Comparison of ENCODE assay signal across 16 cellular contexts in genomic region chr1:111719561-111720239, GRCh38. TPM values are rescaled to one million over a fixed set of nuclear protein-coding genes. Genes with fewer than 3 reads are reported as not detected.
A peak's percentile ranks its signal among the peaks of the same experiment; 100 is the strongest.
DNase-seq lines count a peak whose midpoint lies in the region; ATAC-seq and TF ChIP-seq lines count a peak whose summit lies in the region.
"Had no signal": no experiment of that assay in that cellular context is flagged by ENCODE, and none has a peak within 500 bp of the region (broad histone marks: within the 10 kb centered on the region; RNA-seq: fewer than 3 reads in every experiment).

No MANE protein-coding gene starts in this region.

- H3K4me3 ChIP-seq in left lung: no peak overlapping the region
- H3K4me3 ChIP-seq in stomach: no peak overlapping the region

- no peak for TF ChIP-seq EP300 in stomach (IDR thresholded peaks at IDR 0.05)

- 43 to 63% (median 57%) methylated on average over 4 of the region's 4 CpGs for WGBS in stomach, 5 donors

- no peaks in the 10 kb centered on the region for H3K9me3 ChIP-seq in left lung
- no peaks in the 10 kb centered on the region for H3K9me3 ChIP-seq in stomach

- H3K27ac Mint-ChIP-seq in chondrocyte (ENCODE audit: unreplicated experiment): peak overlapping the region; percentile 2
- H3K27ac Mint-ChIP-seq: activated CD8-positive, alpha-beta T cell treated with anti-CD3 and anti-CD28 coated beads for 36 hours; activated naive CD4-positive, alpha-beta T cell treated with anti-CD3 and anti-CD28 coated beads, Interleukin-2, amount 50 U/mL, for 24 hours; progenitor cell of endocrine pancreas had no signal

- no peaks in the 10 kb centered on the region for H3K27me3 Mint-ChIP-seq in chondrocyte (ENCODE audit: low read depth)
- H3K27me3 Mint-ChIP-seq: activated CD8-positive, alpha-beta T cell treated with anti-CD3 and anti-CD28 coated beads for 36 hours; activated naive CD4-positive, alpha-beta T cell treated with anti-CD3 and anti-CD28 coated beads, Interleukin-2, amount 50 U/mL, for 24 hours; progenitor cell of endocrine pancreas; stimulated activated naive CD8-positive, alpha-beta T cell treated with anti-CD3 and anti-CD28 coated beads, Interleukin-15, amount 100 ng/mL, for 72 hours had no signal

- ATAC-seq in left lung: peak; percentile 6
- ATAC-seq: activated CD8-positive, alpha-beta T cell treated with anti-CD3 and anti-CD28 coated beads for 36 hours had no signal

- H3K36me3 ChIP-seq in left lung: peaks cover 0 to 17% of the 10 kb centered on the region in 2 donors
- H3K36me3 ChIP-seq in stomach: peaks cover 0 to 17% (median 5%) of the 10 kb centered on the region in 4 donors

- peak; percentile 66 for DNase-seq in DMS 273 (lab: John Stamatoyannopoulos, UW; ENCODE audit: unreplicated experiment)
- no peak for DNase-seq in DMS 273 treated with DMSO at 0.1 percent for 48 hours (lab: John Stamatoyannopoulos, UW)
- DNase-seq in chondrocyte (ENCODE audit: low spot score): no peak
- DNase-seq in left lung: no peak
- no peak for DNase-seq in stomach
- no peak for DNase-seq in NOMO-1 (lab: John Stamatoyannopoulos, UW; ENCODE audit: unreplicated experiment in 2 of 2)
- DNase-seq in NCI-H1436 (lab: John Stamatoyannopoulos, UW): no peak
- DNase-seq in NCI-H1092 (lab: John Stamatoyannopoulos, UW): no peak
- DNase-seq: activated CD8-positive, alpha-beta T cell treated with anti-CD3 and anti-CD28 coated beads for 36 hours; KG1; NCI-H146; NCI-H526; stimulated activated naive CD8-positive, alpha-beta T cell treated with anti-CD3 and anti-CD28 coated beads, Interleukin-15, amount 100 ng/mL, for 72 hours had no signal

- peaks cover 4% of the 10 kb centered on the region for H3K36me3 Mint-ChIP-seq in chondrocyte (ENCODE audit: low read depth)

- TF ChIP-seq CTCF in chondrocyte (IDR thresholded peaks at IDR 0.05) (no peak), left lung (IDR thresholded peaks at IDR 0.05) (no peak), stomach (IDR thresholded peaks at IDR 0.05) (no peak)

- H3K27me3 ChIP-seq in left lung (no peaks in the 10 kb centered on the region), stomach (no peaks in the 10 kb centered on the region)

- H3K4me3 Mint-ChIP-seq in chondrocyte (ENCODE audit: unreplicated experiment): no peak overlapping the region
- H3K4me3 Mint-ChIP-seq: activated CD8-positive, alpha-beta T cell treated with anti-CD3 and anti-CD28 coated beads for 36 hours; activated naive CD4-positive, alpha-beta T cell treated with anti-CD3 and anti-CD28 coated beads, Interleukin-2, amount 50 U/mL, for 24 hours; stimulated activated naive CD8-positive, alpha-beta T cell treated with anti-CD3 and anti-CD28 coated beads, Interleukin-15, amount 100 ng/mL, for 72 hours had no signal

- intact Hi-C loops in left lung (cut with DNase I): no loop called here
- intact Hi-C loops in stomach (cut with DNase I; ENCODE audit: low total_unique reads): loop anchor here (10.0 kb wide), 1 partner anchor 45 kb away; no protein-coding TSS in a partner anchor

- H3K9me3 Mint-ChIP-seq in chondrocyte (ENCODE audit: low read depth): no peaks in the 10 kb centered on the region
- H3K9me3 Mint-ChIP-seq: activated CD8-positive, alpha-beta T cell treated with anti-CD3 and anti-CD28 coated beads for 36 hours; activated naive CD4-positive, alpha-beta T cell treated with anti-CD3 and anti-CD28 coated beads, Interleukin-2, amount 50 U/mL, for 24 hours; stimulated activated naive CD8-positive, alpha-beta T cell treated with anti-CD3 and anti-CD28 coated beads, Interleukin-15, amount 100 ng/mL, for 72 hours had no signal

- H3K4me1 Mint-ChIP-seq in chondrocyte (ENCODE audit: low read depth): peaks cover 18% of the 10 kb centered on the region

- H3K4me1 ChIP-seq in left lung (peaks cover 12 to 47% of the 10 kb centered on the region in 2 donors), stomach (peaks cover 7 to 55% (median 37%) of the 10 kb centered on the region in 4 donors)

- no peak for TF ChIP-seq POLR2A in stomach (IDR thresholded peaks at IDR 0.05)

- H3K27ac ChIP-seq in left lung: peak overlapping the region; percentile 65 to 85
- peak overlapping the region in 4 of 5 donors; percentile 22 to 56 (median 56) for H3K27ac ChIP-seq in stomach
- H3K27ac ChIP-seq: 22Rv1 had no signal

RNA-seq across cellular contexts. Expression of gene INKA2, which starts 19.5 kb away (rescaled TPM):
- 2.8 to 5.4 TPM (median 3.6 TPM) in 3 replicates for total RNA-seq in chondrocyte
- total RNA-seq in left lung: 10 to 100 TPM in 1 of 2 donors, 1 to 10 TPM in 1; 7.2 to 13.8 TPM
- 1 to 10 TPM; 1.0 to 4.7 (median 3.2) TPM for total RNA-seq in stomach
- 1 to 10 TPM; 1.7 to 6.1 (median 2.1) TPM for polyA plus RNA-seq in stomach

RNA-seq across cellular contexts. Expression of gene DDX20, which starts 36.0 kb away (rescaled TPM):
- total RNA-seq in chondrocyte: 9.9 to 10.7 TPM (median 10.0 TPM) in 3 replicates
- 10 to 100 TPM; 10.6 to 12.2 TPM for total RNA-seq in left lung
- 10 to 100 TPM in 4 of 5 donors, under 1 TPM in 1; 0.58 to 55.6 (median 17.2) TPM for total RNA-seq in stomach
- polyA plus RNA-seq in stomach: 1 to 10 TPM; 3.3 to 4.9 (median 3.7) TPM
